12 cellular contexts compared by ENCODE assay signal in the genomic region with DNA sequence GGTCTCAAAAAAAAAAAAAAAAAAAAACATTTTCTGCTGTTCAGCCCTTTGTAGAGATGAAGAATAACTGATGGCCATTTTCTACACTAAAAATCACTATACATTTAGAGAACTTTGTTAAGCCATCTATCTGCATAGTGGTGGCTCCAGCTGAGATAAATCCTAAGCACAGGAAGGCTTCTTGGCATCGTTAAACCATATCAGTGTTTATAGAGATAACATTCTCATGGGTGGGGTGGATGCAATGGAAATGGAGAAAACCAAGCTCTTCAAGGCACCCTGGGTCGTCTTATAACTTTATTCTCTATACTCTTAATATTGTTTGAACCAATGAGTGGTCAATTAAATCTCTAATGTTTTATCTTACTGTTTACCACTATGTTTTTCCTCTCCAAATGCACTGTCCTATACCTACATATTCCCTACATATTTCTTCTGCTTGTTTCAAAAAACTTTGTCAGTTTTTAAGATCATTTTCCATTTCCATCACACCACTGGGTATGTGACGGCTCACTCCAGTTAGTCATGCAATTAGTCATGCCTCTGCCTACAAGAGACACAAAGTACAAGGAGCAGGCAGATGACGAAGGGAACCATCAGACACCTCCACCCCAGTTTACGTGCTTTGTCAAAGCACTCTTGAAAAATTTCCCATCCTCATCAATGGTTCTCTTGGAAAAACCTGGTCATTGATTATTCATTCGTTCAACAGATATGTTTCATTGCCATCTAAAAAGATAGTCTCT.
DNase-seq lines count a peak whose midpoint lies in the region; ATAC-seq and TF ChIP-seq lines count a peak whose summit lies in the region.
"Had no signal": no experiment of that assay in that cellular context is flagged by ENCODE, and none has a peak within 500 bp of the region (broad histone marks: within the 10 kb centered on the region; RNA-seq: fewer than 3 reads in every experiment).

No MANE protein-coding gene starts in this region.

- TF ChIP-seq CTCF in endodermal cell (conservative IDR thresholded peaks at IDR 0.05) (no peak), H9 (conservative IDR thresholded peaks at IDR 0.05) (no peak), GM23338 (conservative IDR thresholded peaks at IDR 0.05; ENCODE audit: low read depth in 2 of 2) (no peak), MM.1S (IDR thresholded peaks at IDR 0.05; ENCODE audit: low read length) (no peak)

- WGBS in endodermal cell (ENCODE audit: insufficient coverage in 1 of 2, insufficient read length in 1 of 2), 2 experiments, result 80 to 82% methylated on average over 3 to 5 of the region's 6 CpGs
- WGBS in H9 (ENCODE audit: extremely low coverage, insufficient read length, low lambda C conversion rate), result no CpG with 5 or more reads among the region's 6 CpGs

- no peak overlapping the region for H3K4me3 Mint-ChIP-seq in endodermal cell
- no peak overlapping the region for H3K4me3 Mint-ChIP-seq in H9
- H3K4me3 Mint-ChIP-seq in GM23338, result no peak overlapping the region
- H3K4me3 Mint-ChIP-seq: activated naive CD8-positive, alpha-beta T cell treated with anti-CD3 and anti-CD28 coated beads, Interleukin-2, amount 10 ng/mL, durations not matched to agents 7 days and 5 days; HFFc6 had no signal

- H3K4me3 ChIP-seq in endodermal cell (ENCODE audit: low read length) (no peak overlapping the region), GM23338 (no peak overlapping the region), MM.1S (ENCODE audit: low read length) (no peak overlapping the region)
- H3K4me3 ChIP-seq: thyroid gland had no signal

- H3K79me2 ChIP-seq in H9 (ENCODE audit: insufficient read depth, low read length) (no peaks in the 10 kb centered on the region), GM23338 (replicated peaks; ENCODE audit: insufficient read depth) (no peaks in the 10 kb centered on the region), MM.1S (ENCODE audit: low read length) (no peaks in the 10 kb centered on the region)

- H3K9me3 ChIP-seq in endodermal cell (ENCODE audit: control insufficient read depth, low read length) (no peaks in the 10 kb centered on the region), H9 (ENCODE audit: control insufficient read depth, low read depth, low read length) (no peaks in the 10 kb centered on the region), MM.1S (replicated peaks; ENCODE audit: insufficient read depth, low read length) (no peaks in the 10 kb centered on the region)
- H3K9me3 ChIP-seq: SK-N-SH, thyroid gland had no signal

- DNase-seq in EH (ENCODE audit: low read depth) (peak; percentile 28), NCI-H460 (ENCODE audit: extremely low read depth, low read depth) (peak; percentile 3), endodermal cell (no peak), non-pigmented ciliary epithelial cell (ENCODE audit: low read depth) (peak; percentile 85), H9 (no peak), GM23338 (ENCODE audit: low spot score) (no peak), MM.1S (no peak)
- DNase-seq: activated naive CD8-positive, alpha-beta T cell treated with anti-CD3 and anti-CD28 coated beads, Interleukin-2, amount 10 ng/mL, durations not matched to agents 7 days and 5 days; HFFc6; SK-N-SH; thyroid gland had no signal

- H3K27ac ChIP-seq in endodermal cell (ENCODE audit: low read depth, low read length) (no peak overlapping the region), H9 (ENCODE audit: insufficient read length, low read depth, low read length) (no peak overlapping the region), GM23338 (ENCODE audit: low read depth) (no peak overlapping the region), MM.1S (ENCODE audit: low read length) (no peak overlapping the region)
- H3K27ac ChIP-seq: thyroid gland had no signal

- H3K56ac ChIP-seq in H9 (ENCODE audit: insufficient read length, low read depth, low read length), result no peak overlapping the region

- no peak overlapping the region for H2BK5ac ChIP-seq in H9 (ENCODE audit: insufficient read length, low read length)

- H3K9me3 Mint-ChIP-seq in endodermal cell (no peaks in the 10 kb centered on the region), H9 (peaks cover 0 to 1% of the 10 kb centered on the region in 2 experiments; a peak in 1 of 5 replicates), GM23338 (no peaks in the 10 kb centered on the region)
- H3K9me3 Mint-ChIP-seq: activated naive CD8-positive, alpha-beta T cell treated with anti-CD3 and anti-CD28 coated beads, Interleukin-2, amount 10 ng/mL, durations not matched to agents 7 days and 5 days had no signal

- no peak overlapping the region for H3K23ac ChIP-seq in H9 (ENCODE audit: insufficient read length, low read depth, low read length)

- H2AFZ ChIP-seq in H9 (ENCODE audit: low read length) (no peak overlapping the region), GM23338 (no peak overlapping the region), MM.1S (ENCODE audit: low read length) (no peak overlapping the region)

- H3K79me1 ChIP-seq in H9 (ENCODE audit: insufficient read depth, low read depth, low read length, poor library complexity, severe bottlenecking), result no peaks in the 10 kb centered on the region

- H3K4me1 ChIP-seq in endodermal cell (ENCODE audit: control insufficient read depth, insufficient read depth, low read length) (peaks cover 13% of the 10 kb centered on the region), H9 (ENCODE audit: insufficient read depth, low read length) (no peaks in the 10 kb centered on the region; the same call in 1 of the 2 replicates), GM23338 (ENCODE audit: insufficient read depth) (no peaks in the 10 kb centered on the region; the same call in 1 of the 2 replicates), MM.1S (ENCODE audit: low read length) (no peaks in the 10 kb centered on the region)
- H3K4me1 ChIP-seq: thyroid gland had no signal

- no peak overlapping the region for H3K14ac ChIP-seq in H9 (ENCODE audit: insufficient read depth, low read length)

- H4K20me1 ChIP-seq in H9 (ENCODE audit: control insufficient read depth, insufficient read depth, insufficient read length) (no peaks in the 10 kb centered on the region), GM23338 (replicated peaks; ENCODE audit: insufficient read depth) (no peaks in the 10 kb centered on the region), MM.1S (ENCODE audit: insufficient read depth, low read length) (no peaks in the 10 kb centered on the region)

- H3K23me2 ChIP-seq in H9 (ENCODE audit: insufficient read length, low read depth, low read length, poor library complexity, severe bottlenecking), result no peaks in the 10 kb centered on the region

- H3K4me2 ChIP-seq in H9 (ENCODE audit: insufficient read depth, insufficient read length, low read length) (no peak overlapping the region), GM23338 (no peak overlapping the region), MM.1S (ENCODE audit: low read depth, low read length) (no peak overlapping the region)
- H3K4me2 ChIP-seq: SK-N-SH had no signal

- peaks cover 44% of the 10 kb centered on the region for H3K36me3 Mint-ChIP-seq in endodermal cell (ENCODE audit: low read depth)
- peaks cover 0 to 5% (median 3%) of the 10 kb centered on the region in 3 experiments; a peak in 3 of 7 replicates for H3K36me3 Mint-ChIP-seq in H9 (ENCODE audit: insufficient read depth in 1 of 3, low read depth in 3 of 3)
- H3K36me3 Mint-ChIP-seq in GM23338 (ENCODE audit: low read depth), result peaks cover 6% of the 10 kb centered on the region; the same call in 1 of the 3 replicates
- H3K36me3 Mint-ChIP-seq: activated naive CD8-positive, alpha-beta T cell treated with anti-CD3 and anti-CD28 coated beads, Interleukin-2, amount 10 ng/mL, durations not matched to agents 7 days and 5 days had no signal

- H2BK15ac ChIP-seq in H9 (ENCODE audit: low read depth, low read length), result no peak overlapping the region

- H3F3A ChIP-seq in GM23338 (replicated peaks; ENCODE audit: low read depth) (no peaks in the 10 kb centered on the region), MM.1S (ENCODE audit: insufficient read depth, low read length) (no peaks in the 10 kb centered on the region)

- H3K9me2 ChIP-seq in GM23338 (ENCODE audit: insufficient read depth), result 0 out of 2 replicates have a peak, but pooled peaks cover 5% of the 10 kb centered on the region
- no peaks in the 10 kb centered on the region for H3K9me2 ChIP-seq in MM.1S (replicated peaks; ENCODE audit: insufficient read depth, low read length)
- H3K9me2 ChIP-seq: SK-N-SH had no signal

- ATAC-seq in HG03378 (IDR thresholded peaks at IDR 0.05; ENCODE audit: unreplicated experiment), result no peak
- no peak for ATAC-seq in GM23338

- peaks cover 56% of the 10 kb centered on the region for H3K4me1 Mint-ChIP-seq in endodermal cell
- H3K4me1 Mint-ChIP-seq in H9, result peaks cover 6 to 8% of the 10 kb centered on the region in 2 experiments; a peak in 3 of 4 replicates
- H3K4me1 Mint-ChIP-seq in GM23338, result peaks cover 12% of the 10 kb centered on the region
- H3K4me1 Mint-ChIP-seq: activated naive CD8-positive, alpha-beta T cell treated with anti-CD3 and anti-CD28 coated beads, Interleukin-2, amount 10 ng/mL, durations not matched to agents 7 days and 5 days had no signal

- no peak overlapping the region for H4K91ac ChIP-seq in H9 (ENCODE audit: insufficient read length, low read depth, low read length)

- H3K27ac Mint-ChIP-seq in endodermal cell, result peak overlapping the region; percentile 5
- H3K27ac Mint-ChIP-seq in H9, result no peak overlapping the region
- no peak overlapping the region for H3K27ac Mint-ChIP-seq in GM23338
- H3K27ac Mint-ChIP-seq: activated naive CD8-positive, alpha-beta T cell treated with anti-CD3 and anti-CD28 coated beads, Interleukin-2, amount 10 ng/mL, durations not matched to agents 7 days and 5 days; HFFc6 had no signal

- no peak overlapping the region for H3K9ac ChIP-seq in endodermal cell (ENCODE audit: extremely low read depth, low read length, poor library complexity, severe bottlenecking)
- no peak overlapping the region for H3K9ac ChIP-seq in H9 (ENCODE audit: extremely low read depth, insufficient read length, low read length)
- no peak overlapping the region for H3K9ac ChIP-seq in MM.1S (ENCODE audit: low read length)
- H3K9ac ChIP-seq: SK-N-SH had no signal

- H3K18ac ChIP-seq in H9 (ENCODE audit: insufficient read length, low read depth, low read length), result no peak overlapping the region

- H3K36me3 ChIP-seq in endodermal cell (ENCODE audit: control insufficient read depth, insufficient read depth, low read length) (peaks cover 9% of the 10 kb centered on the region), GM23338 (ENCODE audit: insufficient read depth) (no peaks in the 10 kb centered on the region), MM.1S (replicated peaks; ENCODE audit: insufficient read depth, low read length) (no peaks in the 10 kb centered on the region)
- H3K36me3 ChIP-seq: thyroid gland had no signal

- no peak overlapping the region for H2BK20ac ChIP-seq in H9 (ENCODE audit: low read depth, low read length, poor library complexity, severe bottlenecking)

- H3T11ph ChIP-seq in H9 (ENCODE audit: low read length), result no peak overlapping the region

- no peaks in the 10 kb centered on the region for H3K27me3 ChIP-seq in endodermal cell (ENCODE audit: control insufficient read depth, insufficient read depth, low read length, poor library complexity, severe bottlenecking)
- no peaks in the 10 kb centered on the region for H3K27me3 ChIP-seq in H9 (ENCODE audit: insufficient read depth, low read length)
- H3K27me3 ChIP-seq in GM23338 (ENCODE audit: insufficient read depth), result no peaks in the 10 kb centered on the region
- H3K27me3 ChIP-seq in MM.1S (replicated peaks; ENCODE audit: insufficient read depth, low read length), result no peaks in the 10 kb centered on the region
- H3K27me3 ChIP-seq: thyroid gland had no signal

- H4K8ac ChIP-seq in H9 (replicated peaks; ENCODE audit: insufficient read length, low read depth, low read length), result no peak overlapping the region

- no peak overlapping the region for H2BK12ac ChIP-seq in H9 (ENCODE audit: insufficient read length, low read depth, low read length)

- H2AK5ac ChIP-seq in H9 (ENCODE audit: insufficient read length, low read length), result no peak overlapping the region

- H3K27me3 Mint-ChIP-seq in endodermal cell (ENCODE audit: insufficient read depth) (no peaks in the 10 kb centered on the region), H9 (ENCODE audit: low read depth) (no peaks in the 10 kb centered on the region), GM23338 (ENCODE audit: insufficient read depth, low read depth, poor library complexity) (peaks cover 3% of the 10 kb centered on the region)
- H3K27me3 Mint-ChIP-seq: activated naive CD8-positive, alpha-beta T cell treated with anti-CD3 and anti-CD28 coated beads, Interleukin-2, amount 10 ng/mL, durations not matched to agents 7 days and 5 days had no signal

- no peak overlapping the region for H4K5ac ChIP-seq in H9 (ENCODE audit: insufficient read length, low read depth, low read length)

- H2BK120ac ChIP-seq in H9 (ENCODE audit: low read depth, low read length, poor library complexity, severe bottlenecking), result no peak overlapping the region

- H3K4ac ChIP-seq in H9 (ENCODE audit: low read depth, low read length), result no peak overlapping the region

Comparison
In these comparisons a context has a peak if more than half of its experiments do, and no peak if none do; other contexts are left out.
1. DNase-seq: peak in EH (single experiment), NCI-H460 (single experiment) and non-pigmented ciliary epithelial cell (single experiment); none in endodermal cell (single experiment), H9 (single experiment), GM23338 (single experiment) and MM.1S (single experiment).